Comparison of ENCODE assay signal across 8 cellular contexts in the genomic region with DNA sequence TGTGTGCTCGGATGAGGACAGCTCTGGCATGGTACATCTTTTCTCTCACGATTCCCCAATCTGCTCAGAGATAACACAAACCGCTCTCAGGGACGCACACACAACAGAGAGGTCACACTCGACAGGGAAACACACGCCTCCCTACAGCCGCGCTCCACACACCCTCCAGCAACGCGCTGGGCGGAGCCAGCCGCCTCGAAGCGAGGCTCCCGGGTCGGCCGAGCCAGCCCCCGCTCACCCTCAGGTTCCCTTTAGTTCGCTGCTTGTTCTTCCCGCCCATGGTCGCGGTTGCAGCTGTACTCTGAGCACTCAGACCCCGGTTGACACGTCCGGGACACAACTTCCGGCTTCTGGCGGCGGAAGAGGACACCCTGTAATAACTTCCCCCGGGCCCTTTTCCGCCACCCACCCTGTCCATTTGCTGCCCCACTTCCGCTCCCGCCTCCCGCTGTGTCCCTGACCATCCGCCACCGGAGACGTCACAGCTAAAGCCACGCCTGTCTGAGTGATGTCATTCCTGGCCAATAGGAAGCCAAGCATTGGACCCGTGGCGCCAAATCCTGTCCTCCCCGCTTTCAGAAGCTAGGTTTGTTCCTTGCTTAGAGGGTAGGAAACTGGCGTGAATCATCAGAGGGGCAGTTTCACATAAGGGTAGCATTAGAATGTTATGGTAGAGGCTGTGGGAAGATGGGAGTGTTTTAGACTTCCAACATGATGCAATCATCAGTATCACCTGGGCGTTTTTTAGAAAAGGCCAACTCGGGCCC. TPM values are rescaled to one million over a fixed set of nuclear protein-coding genes. Genes with fewer than 3 reads are reported as not detected.
DNase-seq lines count a peak whose midpoint lies in the region; ATAC-seq, FAIRE-seq and TF ChIP-seq lines count a peak whose summit lies in the region.

A gene with protein sequence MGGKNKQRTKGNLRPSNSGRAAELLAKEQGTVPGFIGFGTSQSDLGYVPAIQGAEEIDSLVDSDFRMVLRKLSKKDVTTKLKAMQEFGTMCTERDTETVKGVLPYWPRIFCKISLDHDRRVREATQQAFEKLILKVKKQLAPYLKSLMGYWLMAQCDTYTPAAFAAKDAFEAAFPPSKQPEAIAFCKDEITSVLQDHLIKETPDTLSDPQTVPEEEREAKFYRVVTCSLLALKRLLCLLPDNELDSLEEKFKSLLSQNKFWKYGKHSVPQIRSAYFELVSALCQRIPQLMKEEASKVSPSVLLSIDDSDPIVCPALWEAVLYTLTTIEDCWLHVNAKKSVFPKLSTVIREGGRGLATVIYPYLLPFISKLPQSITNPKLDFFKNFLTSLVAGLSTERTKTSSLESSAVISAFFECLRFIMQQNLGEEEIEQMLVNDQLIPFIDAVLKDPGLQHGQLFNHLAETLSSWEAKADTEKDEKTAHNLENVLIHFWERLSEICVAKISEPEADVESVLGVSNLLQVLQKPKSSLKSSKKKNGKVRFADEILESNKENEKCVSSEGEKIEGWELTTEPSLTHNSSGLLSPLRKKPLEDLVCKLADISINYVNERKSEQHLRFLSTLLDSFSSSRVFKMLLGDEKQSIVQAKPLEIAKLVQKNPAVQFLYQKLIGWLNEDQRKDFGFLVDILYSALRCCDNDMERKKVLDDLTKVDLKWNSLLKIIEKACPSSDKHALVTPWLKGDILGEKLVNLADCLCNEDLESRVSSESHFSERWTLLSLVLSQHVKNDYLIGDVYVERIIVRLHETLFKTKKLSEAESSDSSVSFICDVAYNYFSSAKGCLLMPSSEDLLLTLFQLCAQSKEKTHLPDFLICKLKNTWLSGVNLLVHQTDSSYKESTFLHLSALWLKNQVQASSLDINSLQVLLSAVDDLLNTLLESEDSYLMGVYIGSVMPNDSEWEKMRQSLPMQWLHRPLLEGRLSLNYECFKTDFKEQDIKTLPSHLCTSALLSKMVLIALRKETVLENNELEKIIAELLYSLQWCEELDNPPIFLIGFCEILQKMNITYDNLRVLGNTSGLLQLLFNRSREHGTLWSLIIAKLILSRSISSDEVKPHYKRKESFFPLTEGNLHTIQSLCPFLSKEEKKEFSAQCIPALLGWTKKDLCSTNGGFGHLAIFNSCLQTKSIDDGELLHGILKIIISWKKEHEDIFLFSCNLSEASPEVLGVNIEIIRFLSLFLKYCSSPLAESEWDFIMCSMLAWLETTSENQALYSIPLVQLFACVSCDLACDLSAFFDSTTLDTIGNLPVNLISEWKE (N-terminal part only) (minus strand): TSS at position 352 of the 767 bp plus-strand sequence. CDS start 72 bp downstream, at position 280.

- H3K9me3 ChIP-seq in HepG2 (ENCODE audit: low read length) = no peaks in the 10 kb centered on the region

- peaks cover 42% of the 10 kb centered on the region for H3K79me2 ChIP-seq in HepG2 (ENCODE audit: insufficient read depth, low read length)

- H3K4me3 ChIP-seq in HepG2 (replicated peaks in 1 of 3; ENCODE audit: insufficient read depth in 1 of 3, low read depth in 2 of 3, low read length in 3 of 3) = peak within 1 kb of the TSS; percentile 86 to 92 (median 87)

- H3K4me1 ChIP-seq in HepG2 (ENCODE audit: insufficient read depth, low read length) = peaks cover 29% of the 10 kb centered on the region

- peak within 1 kb of the TSS; percentile 89 for H3K9ac ChIP-seq in HepG2 (ENCODE audit: insufficient read depth, low read depth, low read length)

- DNase-seq in C1 segment of cervical spinal cord (lab: John Stamatoyannopoulos, UW) (peak; percentile 91 to 99 (median 98)), NCI-H748 treated with DMSO at 0.1 percent for 48 hours (lab: John Stamatoyannopoulos, UW) (peak; percentile 93), dermis microvascular lymphatic vessel endothelial cell (ENCODE audit: low read depth in 2 of 2) (peak; percentile 99 to 100), HepG2 (ENCODE audit: low spot score) (peak; percentile 97)
- DNase-seq in activated CD4-positive, alpha-beta T cell treated with anti-CD3 and anti-CD28 coated beads, Interleukin-2, amount 50 U/mL, for 24 hours (ENCODE audit: low read depth in 1 of 2, low spot score in 1 of 2) = peak; percentile 95 to 99
- peak; percentile 97 for DNase-seq in stimulated activated CD4-positive, alpha-beta T cell treated with anti-CD3 and anti-CD28 coated beads, Interleukin-4, amount 100 ng/mL, for 1 hour

- no peaks in the 10 kb centered on the region; a peak in 1 of 5 replicates for H3K27me3 ChIP-seq in HepG2 (ENCODE audit: control insufficient read depth in 1 of 2, insufficient read depth in 2 of 2, low read length in 2 of 2)

- TF ChIP-seq POLR2A in HepG2 (IDR thresholded peaks at IDR 0.05; ENCODE audit: insufficient read depth in 1 of 2, low read depth in 2 of 2, low read length in 2 of 2) = peak; percentile 78 to 86

- no peaks in the 10 kb centered on the region for H4K20me1 ChIP-seq in HepG2 (ENCODE audit: insufficient read depth, low read length)

- in situ Hi-C loops in HepG2 (cut with HindIII; ENCODE audit: extremely low pct_ligation_motif_present, low pct_unique_long_range_greater_than_20kb) = loop anchor here (10.0 kb wide), 1 partner anchor 58 kb away; no protein-coding TSS in a partner anchor

- TF ChIP-seq CTCF in HepG2 (CRISPR knock-in tag; IDR thresholded peaks at IDR 0.05) = no peak

- POLR2A ChIA-PET in HepG2 (lab: Yijun Ruan, JAX) = interaction anchor here (0.6 to 3.3 kb wide), 9 partner anchors 8 to 84 kb away, joined by 3 to 100 read pairs (median 7); a partner anchor contains a TSS

- peak; percentile 73 for FAIRE-seq in HepG2 (lab: Jason Lieb, UNC)

- H3K36me3 ChIP-seq in HepG2 (replicated peaks in 1 of 2; ENCODE audit: control insufficient read depth in 1 of 2, insufficient read depth in 2 of 2, low read length in 2 of 2) = no peaks in the 10 kb centered on the region

- peak within 1 kb of the TSS; percentile 82 for H3K27ac ChIP-seq in HepG2 (ENCODE audit: extremely low read length, insufficient read depth, low read length)

- TF ChIP-seq EP300 in HepG2 (IDR thresholded peaks at IDR 0.05; ENCODE audit: low read depth in 2 of 2, low read length in 2 of 2) (peak; percentile 39 to 49; a peak in 2 of 4 replicates), HepG2 (CRISPR knock-in tag; IDR thresholded peaks at IDR 0.05; ENCODE audit: borderline replicate concordance) (no peak; the same call in 1 of the 2 replicates)

- intact Hi-C loops in HepG2 (cut with micrococcal nuclease; ENCODE audit: unreplicated experiment) = loop anchor here (1.0 kb wide), 2 partner anchors 10 to 33 kb away; no protein-coding TSS in a partner anchor

- no peak for TF ChIP-seq RAD21 in HepG2 (CRISPR knock-in tag; IDR thresholded peaks at IDR 0.05)

- no TSS peak for BruUV-seq in HepG2 (replicated peaks; lab: Mats Ljungman, UMichigan)

- CTCF ChIA-PET in HepG2 (lab: Yijun Ruan, JAX; ENCODE audit: low intra/inter-chr PET ratio, low total read pairs) = no interaction called here

- peak; percentile 96 for ATAC-seq in GM19372 (IDR thresholded peaks at IDR 0.05; ENCODE audit: low read depth, unreplicated experiment)
- peak; percentile 97 for ATAC-seq in HG03558 (IDR thresholded peaks at IDR 0.05; ENCODE audit: extremely low read depth, unreplicated experiment)
- ATAC-seq in HepG2 = peak; percentile 97

- WGBS in HepG2 (ENCODE audit: low lambda C conversion rate) = under 1% methylated on average over 21 of the region's 43 CpGs

- peak within 1 kb of the TSS; percentile 67 for H2AFZ ChIP-seq in HepG2 (ENCODE audit: low read length)

- H3K4me2 ChIP-seq in HepG2 (ENCODE audit: low read depth, low read length) = peak within 1 kb of the TSS; percentile 87

TF ChIP-seq in HepG2, 621 proteins besides CTCF, POLR2A, EP300 and RAD21 (continues in another document):
- TF ChIP-seq, protein P1, sequence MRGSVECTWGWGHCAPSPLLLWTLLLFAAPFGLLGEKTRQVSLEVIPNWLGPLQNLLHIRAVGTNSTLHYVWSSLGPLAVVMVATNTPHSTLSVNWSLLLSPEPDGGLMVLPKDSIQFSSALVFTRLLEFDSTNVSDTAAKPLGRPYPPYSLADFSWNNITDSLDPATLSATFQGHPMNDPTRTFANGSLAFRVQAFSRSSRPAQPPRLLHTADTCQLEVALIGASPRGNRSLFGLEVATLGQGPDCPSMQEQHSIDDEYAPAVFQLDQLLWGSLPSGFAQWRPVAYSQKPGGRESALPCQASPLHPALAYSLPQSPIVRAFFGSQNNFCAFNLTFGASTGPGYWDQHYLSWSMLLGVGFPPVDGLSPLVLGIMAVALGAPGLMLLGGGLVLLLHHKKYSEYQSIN (CRISPR knock-in tag; IDR thresholded peaks at IDR 0.05; ENCODE audit: borderline replicate concordance) = no peak
- TF ChIP-seq ZNF20 (CRISPR knock-in tag; IDR thresholded peaks at IDR 0.05) (no peak), ZNF274 (CRISPR knock-in tag; IDR thresholded peaks at IDR 0.05) (no peak), ZNF83 (CRISPR knock-in tag; IDR thresholded peaks at IDR 0.05; ENCODE audit: borderline replicate concordance) (no peak)

RNA-seq across cellular contexts. Expression of the gene that starts here (rescaled TPM):
- total RNA-seq in dermis microvascular lymphatic vessel endothelial cell = 17.8 and 19.6 TPM in 2 replicates
- 24.6 and 40.1 TPM in 2 replicates for total RNA-seq in HepG2 (2016; rRNA removed; fragmentation: Illumina TruSeq; extraction: Trizol)
- 2.0 TPM in 2 replicates for total RNA-seq in HepG2 (2016; cell fraction: cytosol; rRNA removed; fragmentation: Illumina TruSeq; extraction: Trizol; ENCODE audit: low read depth)
- total RNA-seq in HepG2 (2016; cell fraction: insoluble cytoplasmic fraction; rRNA removed; fragmentation: Illumina TruSeq; extraction: Trizol) = 24.2 and 39.9 TPM in 2 replicates
- 6.6 and 7.1 TPM in 2 replicates for total RNA-seq in HepG2 (2016; cell fraction: membrane; rRNA removed; fragmentation: Illumina TruSeq; extraction: Trizol)
- total RNA-seq in HepG2 (2016; cell fraction: nucleus; rRNA removed; fragmentation: Illumina TruSeq; extraction: Trizol) = 42.3 and 44.9 TPM in 2 replicates
- 6.0 and 6.7 TPM in 2 replicates for polyA plus RNA-seq in HepG2 (2011; rRNA removed)
- 2.2 and 3.6 TPM in 2 replicates for polyA plus RNA-seq in HepG2 (2011; cell fraction: cytosol; rRNA removed)
- polyA plus RNA-seq in HepG2 (2011; cell fraction: nucleus; rRNA removed) = 6.0 and 8.8 TPM in 2 replicates
- polyA plus RNA-seq in HepG2 (2012) = 8.9 and 10.5 TPM in 2 replicates
- 0.32 and 0.50 TPM in 2 replicates for polyA plus RNA-seq in HepG2 (2016; cell fraction: cytosol; fragmentation: Illumina TruSeq; extraction: Trizol; ENCODE audit: low read depth)
- 12.6 and 13.7 TPM in 2 replicates for polyA plus RNA-seq in HepG2 (2016; cell fraction: insoluble cytoplasmic fraction; fragmentation: Illumina TruSeq; extraction: Trizol; ENCODE audit: low read depth)
- 0.92 and 1.5 TPM in 2 replicates for polyA plus RNA-seq in HepG2 (2016; cell fraction: membrane; fragmentation: Illumina TruSeq; extraction: Trizol; ENCODE audit: low read depth)
- polyA plus RNA-seq in HepG2 (2016; cell fraction: nucleus; fragmentation: Illumina TruSeq; extraction: Trizol; ENCODE audit: insufficient read depth, low read depth) = 31.2 and 35.8 TPM in 2 replicates
- polyA minus RNA-seq in HepG2 (2011; rRNA and poly(A)+ RNA removed; ENCODE audit: low replicate concordance) = 16.3 and 25.1 TPM in 2 replicates
- 15.9 and 17.7 TPM in 2 replicates for polyA minus RNA-seq in HepG2 (2011; cell fraction: cytosol; rRNA and poly(A)+ RNA removed)
- polyA minus RNA-seq in HepG2 (2011; cell fraction: nucleus; rRNA and poly(A)+ RNA removed) = 59.5 and 66.4 TPM in 2 replicates

Comparison
In these comparisons a context has a peak if more than half of its experiments do, and no peak if none do; other contexts are left out.
1. Peak in every context shown above with its lines: DNase-seq, ATAC-seq, H3K4me3 ChIP-seq and H3K27ac ChIP-seq.